Comparison of ENCODE assay signal across 10 cellular contexts in genomic region chr3:147411235-147411607, GRCh38. TPM values are rescaled to one million over a fixed set of nuclear protein-coding genes. Genes with fewer than 3 reads are reported as not detected.
DNase-seq lines count a peak whose midpoint lies in the region; ATAC-seq and TF ChIP-seq lines count a peak whose summit lies in the region.
"Had no signal": no experiment of that assay in that cellular context is flagged by ENCODE, and none has a peak within 500 bp of the region (broad histone marks: within the 10 kb centered on the region; RNA-seq: fewer than 3 reads in every experiment).

No MANE protein-coding gene starts in this region.

- intact Hi-C loops in left ventricle myocardium inferior (cut with micrococcal nuclease) = no loop called here
- intact Hi-C loops in spleen (cut with DNase I; ENCODE audit: low total_unique reads) = no loop called here

- H3K27ac ChIP-seq in left ventricle myocardium inferior (replicated peaks) (no peak overlapping the region), spleen (no peak overlapping the region)
- H3K27ac ChIP-seq: gastroesophageal sphincter had no signal

- H3K4me1 ChIP-seq in left ventricle myocardium inferior (peaks cover 57% of the 10 kb centered on the region), spleen (peaks cover 25 to 55% (median 46%) of the 10 kb centered on the region in 6 donors)

- peaks cover 3% of the 10 kb centered on the region; the same call in 1 of the 2 replicates for H3K36me3 Mint-ChIP-seq in WTC11

- DNase-seq in NCI-H524 (lab: John Stamatoyannopoulos, UW) (peak; percentile 26 to 69), NCI-H524 treated with DMSO at 0.1 percent for 48 hours (lab: John Stamatoyannopoulos, UW) (no peak), WTC11 (ENCODE audit: low spot score) (no peak), left ventricle myocardium inferior (no peak), spleen (no peak), GM10266 (ENCODE audit: extremely low spot score) (no peak), NCI-H2196 (lab: John Stamatoyannopoulos, UW; ENCODE audit: unreplicated experiment) (no peak), cortex of kidney (lab: John Stamatoyannopoulos, UW) (no peak)
- DNase-seq: stimulated activated CD8-positive, alpha-beta memory T cell treated with anti-CD3 and anti-CD28 coated beads, Interleukin-4, amount 100 ng/mL, for 48 hours had no signal

- H3K36me3 ChIP-seq in left ventricle myocardium inferior = no peaks in the 10 kb centered on the region
- no peaks in the 10 kb centered on the region for H3K36me3 ChIP-seq in spleen
- H3K36me3 ChIP-seq: gastroesophageal sphincter had no signal

- H3K4me3 Mint-ChIP-seq in WTC11 = peak overlapping the region; percentile 73

- H3K9me3 ChIP-seq in left ventricle myocardium inferior (replicated peaks) (no peaks in the 10 kb centered on the region), spleen (peaks cover 0 to 39% (median 0%) of the 10 kb centered on the region in 8 donors)

- peaks cover 76% of the 10 kb centered on the region for H3K4me1 Mint-ChIP-seq in WTC11

- 3 to 9% (median 6%) methylated on average over 14 of the region's 14 CpGs for WGBS in spleen, 5 donors

- peak overlapping the region; percentile 15 for H3K27ac Mint-ChIP-seq in WTC11

- no peak for ATAC-seq in WTC11

- no peaks in the 10 kb centered on the region for H3K9me3 Mint-ChIP-seq in WTC11

- CTCF ChIA-PET in WTC11 (lab: Charles Lee) = interaction anchor here (1.1 to 3.8 kb wide), 5 partner anchors 13 to 51 kb away, joined by 3 to 37 read pairs (median 15); no protein-coding TSS in a partner anchor

- TF ChIP-seq CTCF in WTC11 (IDR thresholded peaks at IDR 0.05) (no peak), left ventricle myocardium inferior (IDR thresholded peaks at IDR 0.05; ENCODE audit: borderline replicate concordance) (no peak), spleen (IDR thresholded peaks at IDR 0.05 in 8 of 11, conservative IDR thresholded peaks at IDR 0.05 in 3 of 11) (no peak), GM10266 (IDR thresholded peaks at IDR 0.05; ENCODE audit: control insufficient read depth, insufficient read depth, low read depth, missing control alignments) (no peak)

- H3K27me3 Mint-ChIP-seq in WTC11 (ENCODE audit: low read depth) = peaks cover 99% of the 10 kb centered on the region

- TF ChIP-seq POLR2A in spleen (IDR thresholded peaks at IDR 0.05) = no peak

- H3K27me3 ChIP-seq in left ventricle myocardium inferior (ENCODE audit: low read depth) (peaks cover 100% of the 10 kb centered on the region), spleen (replicated peaks in 1 of 7) (peaks cover 28 to 100% (median 100%) of the 10 kb centered on the region in 7 donors)

- H3K4me3 ChIP-seq in left ventricle myocardium inferior (peak overlapping the region; percentile 56), spleen (peak overlapping the region in 7 of 8 donors; percentile 1 to 59 (median 25))

- POLR2A ChIA-PET in WTC11 (lab: Charles Lee) = interaction anchor here (0.5 to 2.3 kb wide), 3 partner anchors 14 to 40 kb away, joined by 7 to 14 read pairs (median 8); no protein-coding TSS in a partner anchor

TF ChIP-seq in WTC11, 78 proteins besides CTCF, POLR2A, EP300 and RAD21:
- TF ChIP-seq RORB (CRISPR knock-in tag; IDR thresholded peaks at IDR 0.05) = no peak
- TF ChIP-seq GRHL2 (CRISPR knock-in tag; IDR thresholded peaks at IDR 0.05; ENCODE audit: insufficient replicate concordance, severe bottlenecking) = no peak
- no peak for TF ChIP-seq AFF4 (CRISPR knock-in tag; IDR thresholded peaks at IDR 0.05; ENCODE audit: borderline replicate concordance)
- TF ChIP-seq, protein P1, sequence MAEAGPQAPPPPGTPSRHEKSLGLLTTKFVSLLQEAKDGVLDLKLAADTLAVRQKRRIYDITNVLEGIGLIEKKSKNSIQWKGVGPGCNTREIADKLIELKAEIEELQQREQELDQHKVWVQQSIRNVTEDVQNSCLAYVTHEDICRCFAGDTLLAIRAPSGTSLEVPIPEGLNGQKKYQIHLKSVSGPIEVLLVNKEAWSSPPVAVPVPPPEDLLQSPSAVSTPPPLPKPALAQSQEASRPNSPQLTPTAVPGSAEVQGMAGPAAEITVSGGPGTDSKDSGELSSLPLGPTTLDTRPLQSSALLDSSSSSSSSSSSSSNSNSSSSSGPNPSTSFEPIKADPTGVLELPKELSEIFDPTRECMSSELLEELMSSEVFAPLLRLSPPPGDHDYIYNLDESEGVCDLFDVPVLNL (CRISPR knock-in tag; IDR thresholded peaks at IDR 0.05; ENCODE audit: borderline replicate concordance, low read depth) = no peak
- TF ChIP-seq JAZF1 (CRISPR knock-in tag; IDR thresholded peaks at IDR 0.05) = no peak
- TF ChIP-seq GABPB1 (CRISPR knock-in tag; IDR thresholded peaks at IDR 0.05) = no peak

RNA-seq across cellular contexts. Expression of gene ZIC1, which starts 2.1 kb away (rescaled TPM):
- total RNA-seq in WTC11 (2021) (30.3 to 59.7 TPM (median 34.7 TPM) in 3 replicates), left ventricle myocardium inferior (not detected), spleen (not detected)
- polyA plus RNA-seq in spleen = not detected

RNA-seq across cellular contexts. Expression of gene ZIC4, which starts 4.9 kb away (rescaled TPM):
- 1.9 to 3.5 TPM (median 2.5 TPM) in 3 replicates for total RNA-seq in WTC11 (2021)
- total RNA-seq in left ventricle myocardium inferior = not detected
- total RNA-seq in spleen = not detected
- not detected for polyA plus RNA-seq in spleen

Comparison
In these comparisons a context has a peak if more than half of its experiments do, and no peak if none do; other contexts are left out.
1. DNase-seq: peak in NCI-H524 (2 of 2); none in NCI-H524 treated with DMSO at 0.1 percent for 48 hours (single experiment), WTC11 (single experiment), left ventricle myocardium inferior (single experiment), spleen (single experiment), GM10266 (single experiment), NCI-H2196 (single experiment) and cortex of kidney (single experiment).
2. RNA of gene ZIC1, which starts 2.1 kb away (total RNA-seq): 30.3 to 59.7 TPM in WTC11; not detected in left ventricle myocardium inferior (single experiment) and not detected in spleen; every median in the first group is over 10 times any median in the second.